25 cellular contexts compared by ENCODE assay signal in the genomic region with DNA sequence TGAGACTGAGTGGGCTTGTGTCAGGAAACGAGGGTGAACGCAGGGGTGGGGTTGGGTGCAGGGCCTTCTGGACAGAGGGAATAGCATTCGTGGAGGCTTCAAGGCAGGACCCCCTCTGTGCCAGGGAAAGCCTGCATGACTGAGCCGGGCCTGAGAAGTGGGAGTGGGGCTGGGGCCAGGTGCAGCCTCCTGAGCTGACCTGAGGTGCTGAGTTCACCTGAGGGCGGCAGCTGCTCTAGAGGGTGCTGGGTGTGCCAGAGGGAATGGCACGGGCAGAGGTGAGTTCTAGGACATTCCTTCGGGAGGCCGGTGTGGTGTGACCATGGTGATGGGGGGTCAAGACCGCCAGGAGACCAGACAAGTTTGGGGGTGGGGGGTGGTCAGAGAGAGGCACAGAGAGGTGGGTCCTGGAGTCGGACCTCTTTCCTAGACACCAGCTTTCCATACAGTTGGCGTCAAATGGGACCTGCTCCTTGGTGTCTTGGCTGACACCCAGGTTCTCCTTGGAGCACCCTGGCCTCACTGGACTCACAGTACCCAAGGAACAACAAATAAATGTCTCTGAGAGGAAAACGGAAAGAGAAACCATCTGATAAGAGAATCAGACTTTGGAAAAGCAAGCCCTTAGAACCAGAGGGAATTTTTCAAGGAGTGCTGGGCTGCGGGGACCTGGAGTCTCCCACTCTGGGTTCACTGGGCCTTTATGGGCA. TPM values are rescaled to one million over a fixed set of nuclear protein-coding genes. Genes with fewer than 3 reads are reported as not detected.
"Had no signal": no experiment of that assay in that cellular context is flagged by ENCODE, and none has a peak within 500 bp of the region (broad histone marks: within the 10 kb centered on the region; RNA-seq: fewer than 3 reads in every experiment).

No MANE protein-coding gene starts in this region.

- DNase-seq: activated CD4-positive, alpha-beta T cell treated with anti-CD3 and anti-CD28 coated beads for 4 hours; activated CD8-positive, alpha-beta memory T cell treated with anti-CD3 and anti-CD28 coated beads, Interleukin-2, amount 50 U/mL, for 48 hours; activated CD8-positive, alpha-beta T cell treated with anti-CD3 and anti-CD28 coated beads for 36 hours; activated naive CD4-positive, alpha-beta T cell treated with anti-CD3 and anti-CD28 coated beads, Interleukin-2, amount 50 U/mL, for 16 hours; activated naive CD8-positive, alpha-beta T cell treated with anti-CD3 and anti-CD28 coated beads, Interleukin-2, amount 10 ng/mL, durations not matched to agents 7 days and 5 days; activated T-cell treated with anti-CD3 and anti-CD28 coated beads, Interleukin-2, amount 50 U/mL, for 1 hour; adrenal gland; aorta; Karpas-422; NCI-H146; NCI-H187 treated with DMSO at 0.1 percent for 48 hours; NCI-H2081 treated with DMSO at 0.1 percent for 48 hours; NCI-H226; NCI-H526; NCI-H774; OCI-M1; RPMI8226; SJCRH30; SK-N-SH; T-helper 1 cell had no signal

- H3K4me1 Mint-ChIP-seq: activated naive CD8-positive, alpha-beta T cell treated with anti-CD3 and anti-CD28 coated beads, Interleukin-2, amount 10 ng/mL, durations not matched to agents 7 days and 5 days had no signal

- H3K4me2 ChIP-seq: SK-N-SH had no signal

- H3K36me3 ChIP-seq: adrenal gland, SJCRH30 had no signal

- H3K9me3 ChIP-seq: adrenal gland, SJCRH30, SK-N-SH had no signal

- H3K4me3 Mint-ChIP-seq: activated CD8-positive, alpha-beta T cell treated with anti-CD3 and anti-CD28 coated beads for 36 hours; activated naive CD8-positive, alpha-beta T cell treated with anti-CD3 and anti-CD28 coated beads, Interleukin-2, amount 10 ng/mL, durations not matched to agents 7 days and 5 days had no signal

- H3K4me1 ChIP-seq: adrenal gland, SJCRH30 had no signal

- H3K27ac Mint-ChIP-seq: activated CD8-positive, alpha-beta T cell treated with anti-CD3 and anti-CD28 coated beads for 36 hours; activated naive CD8-positive, alpha-beta T cell treated with anti-CD3 and anti-CD28 coated beads, Interleukin-2, amount 10 ng/mL, durations not matched to agents 7 days and 5 days had no signal

- H3K9ac ChIP-seq: SK-N-SH had no signal

- H3K27ac ChIP-seq: adrenal gland, SJCRH30 had no signal

- H3K4me3 ChIP-seq: adrenal gland, K562, SJCRH30 had no signal

- H3K9me3 Mint-ChIP-seq: activated CD8-positive, alpha-beta T cell treated with anti-CD3 and anti-CD28 coated beads for 36 hours; activated naive CD8-positive, alpha-beta T cell treated with anti-CD3 and anti-CD28 coated beads, Interleukin-2, amount 10 ng/mL, durations not matched to agents 7 days and 5 days had no signal

- H3K36me3 Mint-ChIP-seq: activated naive CD8-positive, alpha-beta T cell treated with anti-CD3 and anti-CD28 coated beads, Interleukin-2, amount 10 ng/mL, durations not matched to agents 7 days and 5 days had no signal

RNA-seq across cellular contexts. Expression of a gene that starts 7.7 kb away (rescaled TPM):
- total RNA-seq: activated CD8-positive, alpha-beta T cell treated with anti-CD3 and anti-CD28 coated beads for 36 hours; activated naive CD8-positive, alpha-beta T cell treated with anti-CD3 and anti-CD28 coated beads, Interleukin-2, amount 10 ng/mL, durations not matched to agents 7 days and 5 days; aorta; bronchial epithelial cell; K562; NCI-H460; Right ventricle myocardium superior; SJCRH30; T-helper 2 cell treated with Interferon-gamma antibody and Interleukin-4, amounts not matched to agents 100 ng/mL and 5 ng/mL, for 36 hours had no signal
